In the genomic region with DNA sequence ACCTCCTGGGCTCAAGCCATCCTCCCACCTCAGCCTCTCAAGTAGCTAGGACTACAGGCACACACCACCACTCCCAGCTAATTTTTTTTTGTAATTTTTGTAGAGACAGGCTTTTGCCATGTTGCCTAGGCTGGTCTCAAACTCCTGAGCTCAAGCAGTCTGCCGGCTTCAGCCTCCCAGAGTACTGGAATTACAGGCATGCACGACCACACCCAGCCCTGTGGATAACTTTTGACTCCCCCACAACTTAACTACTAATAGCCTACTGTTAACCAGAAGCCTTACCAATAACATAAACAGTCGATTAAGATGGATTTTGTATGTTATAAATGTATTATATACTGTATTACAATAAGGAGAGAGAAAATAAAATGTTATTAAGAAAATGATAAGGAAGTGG, we compare ENCODE assay signal across 1 cellular context. TPM values are rescaled to one million over a fixed set of nuclear protein-coding genes. Genes with fewer than 3 reads are reported as not detected.
"Had no signal": no experiment of that assay in that cellular context is flagged by ENCODE, and none has a peak within 500 bp of the region (broad histone marks: within the 10 kb centered on the region; RNA-seq: fewer than 3 reads in every experiment).

No MANE protein-coding gene starts in this region.

RNA-seq across cellular contexts. Expression of a gene that starts 25.0 kb away (rescaled TPM):
- total RNA-seq: astrocyte had no signal
